ENCODE assay signal across 8 cellular contexts in genomic region chr6:29589423-29590048, GRCh38. TPM values are rescaled to one million over a fixed set of nuclear protein-coding genes. Genes with fewer than 3 reads are reported as not detected.
DNase-seq lines count a peak whose midpoint lies in the region; ATAC-seq and TF ChIP-seq lines count a peak whose summit lies in the region.

No MANE protein-coding gene starts in this region.

- H3K9me2 ChIP-seq in PC-3 (replicated peaks; ENCODE audit: low read length): no peaks in the 10 kb centered on the region

- H2AFZ ChIP-seq in PC-3 (ENCODE audit: low read length) (no peak overlapping the region), parathyroid adenoma (peak overlapping the region; percentile 9)

- peak; percentile 68 for ATAC-seq in PC-3
- no peak for ATAC-seq in GM19328 (IDR thresholded peaks at IDR 0.05; ENCODE audit: unreplicated experiment)

- H3K36me3 Mint-ChIP-seq in Calu3 (ENCODE audit: insufficient read depth, unreplicated experiment): no peaks in the 10 kb centered on the region

- H3K36me3 ChIP-seq in PC-3 (ENCODE audit: low read depth, low read length) (no peaks in the 10 kb centered on the region), parathyroid adenoma (ENCODE audit: control insufficient read depth, insufficient read depth, low read length) (no peaks in the 10 kb centered on the region)

- BruUV-seq in Calu3 (replicated peaks; lab: Mats Ljungman, UMichigan) (no TSS peak), PC-3 (replicated peaks; lab: Mats Ljungman, UMichigan) (no TSS peak)

- H3K27ac ChIP-seq in PC-3 (ENCODE audit: low read length) (no peak overlapping the region), parathyroid adenoma (no peak overlapping the region)

- peaks cover 23% of the 10 kb centered on the region for H3K27me3 ChIP-seq in PC-3 (ENCODE audit: low read length)
- H3K27me3 ChIP-seq in parathyroid adenoma (ENCODE audit: control insufficient read depth, insufficient read depth, low read length): no peaks in the 10 kb centered on the region

- no peaks in the 10 kb centered on the region for H3K27me3 Mint-ChIP-seq in Calu3 (ENCODE audit: unreplicated experiment)

- no peaks in the 10 kb centered on the region for H4K20me1 ChIP-seq in PC-3 (ENCODE audit: low read length)

- H3K9me3 Mint-ChIP-seq in Calu3 (ENCODE audit: low read depth, unreplicated experiment): no peaks in the 10 kb centered on the region

- H3K4me2 ChIP-seq in PC-3 (ENCODE audit: low read length) (no peak overlapping the region), parathyroid adenoma (ENCODE audit: low read length) (no peak overlapping the region)

- POLR2A ChIA-PET in PC-3 (lab: Charles Lee; ENCODE audit: unreplicated experiment): no interaction called here

- no peak overlapping the region for H3K4me3 Mint-ChIP-seq in Calu3 (ENCODE audit: low read depth, unreplicated experiment)

- H3F3A ChIP-seq in PC-3 (ENCODE audit: low read length, unreplicated experiment): no peaks in the 10 kb centered on the region

- peak; percentile 73 for DNase-seq in Calu3
- DNase-seq in HFF-Myc (ENCODE audit: extremely low read depth, low read depth): peak; percentile 48
- peak; percentile 71 for DNase-seq in PC-3
- DNase-seq in activated T-helper 1 cell treated with Interleukin-2 at 50 U/mL for 16 hours (ENCODE audit: low read depth): peak; percentile 13
- peak; percentile 34 to 75 for DNase-seq in foreskin fibroblast
- DNase-seq in NCI-H128 (lab: John Stamatoyannopoulos, UW; ENCODE audit: unreplicated experiment): no peak

- H3K79me2 ChIP-seq in PC-3 (ENCODE audit: low read length): no peaks in the 10 kb centered on the region
- H3K79me2 ChIP-seq in parathyroid adenoma: no peaks in the 10 kb centered on the region

- no peaks in the 10 kb centered on the region for H3K4me1 ChIP-seq in PC-3 (ENCODE audit: insufficient read depth, low read length)
- H3K4me1 ChIP-seq in parathyroid adenoma: no peaks in the 10 kb centered on the region

- TF ChIP-seq CTCF in Calu3 (IDR thresholded peaks at IDR 0.05; ENCODE audit: unreplicated experiment) (peak; percentile 96), HFF-Myc (IDR thresholded peaks at IDR 0.05; ENCODE audit: low read depth, low read length, missing control alignments) (peak; percentile 90), PC-3 (conservative IDR thresholded peaks at IDR 0.05; ENCODE audit: low read depth, low read length) (peak; percentile 97), foreskin fibroblast (IDR thresholded peaks at IDR 0.05; ENCODE audit: low read depth, low read length) (peak; percentile 87), parathyroid adenoma (IDR thresholded peaks at IDR 0.05) (peak; percentile 98)

- peaks cover 28% of the 10 kb centered on the region for H3K4me1 Mint-ChIP-seq in Calu3 (ENCODE audit: low read depth, unreplicated experiment)

- H3K4me3 ChIP-seq in HFF-Myc (replicated peaks; ENCODE audit: low read depth, low read length) (no peak overlapping the region), PC-3 (ENCODE audit: low read length) (no peak overlapping the region), foreskin fibroblast (ENCODE audit: low read depth in 1 of 2, low read length in 2 of 2) (no peak overlapping the region), parathyroid adenoma (ENCODE audit: low read depth, low read length) (no peak overlapping the region)

- intact Hi-C loops in Calu3 (cut with micrococcal nuclease; ENCODE audit: unreplicated experiment): loop anchor here (1.0 kb wide), 2 partner anchors 175 to 213 kb away; partner anchors contain the start of gene OR12D1
- intact Hi-C loops in PC-3 (cut with micrococcal nuclease): loop anchor here (1.0 to 5.0 kb wide), 4 partner anchors 175 to 902 kb away; partner anchors contain the start of gene OR12D1

- no peaks in the 10 kb centered on the region for H3K9me3 ChIP-seq in PC-3 (ENCODE audit: low read length)
- H3K9me3 ChIP-seq in parathyroid adenoma (ENCODE audit: control insufficient read depth, low read length): no peaks in the 10 kb centered on the region

- no peak overlapping the region for H3K9ac ChIP-seq in PC-3 (ENCODE audit: low read length)
- no peak overlapping the region for H3K9ac ChIP-seq in parathyroid adenoma

- CTCF ChIA-PET in Calu3 (lab: Charles Lee): interaction anchor here (0.7 to 1.2 kb wide), 2 partner anchors 123 to 213 kb away, joined by 3 read pairs; no protein-coding TSS in a partner anchor
- CTCF ChIA-PET in PC-3 (lab: Charles Lee): interaction anchor here (0.6 kb wide), 1 partner anchor 712 kb away, joined by 8 read pairs; no protein-coding TSS in a partner anchor

- no peak overlapping the region for H3K27ac Mint-ChIP-seq in Calu3 (ENCODE audit: unreplicated experiment)

RNA-seq across cellular contexts. Expression of gene OR2H2, which starts 4.6 kb away (rescaled TPM):
- not detected in 2 replicates for total RNA-seq in Calu3 (2022)
- not detected in 2 replicates for total RNA-seq in PC-3 (2014; rRNA removed)

RNA-seq across cellular contexts. Expression of gene UBD, which starts 30.0 kb away (rescaled TPM):
- total RNA-seq in Calu3 (2022) (74.0 and 82.8 TPM in 2 replicates), PC-3 (2014; rRNA removed) (not detected in 2 replicates)

RNA-seq across cellular contexts. Expression of gene GABBR1, which starts 43.4 kb away (rescaled TPM):
- total RNA-seq in Calu3 (2022) (35.3 and 42.2 TPM in 2 replicates), PC-3 (2014; rRNA removed) (5.5 and 7.0 TPM in 2 replicates)

Comparison
In these comparisons a context has a peak if more than half of its experiments do, and no peak if none do; other contexts are left out.
1. RNA of gene UBD, which starts 30.0 kb away (total RNA-seq): 74.0 to 82.8 TPM in Calu3; not detected in PC-3; every median in the first group is over 10 times any median in the second.
2. Peak in every context shown above with its lines, with median percentiles within 50 percentile points of each other: CTCF ChIP-seq.